11 cellular contexts compared by ENCODE assay signal in the genomic region with DNA sequence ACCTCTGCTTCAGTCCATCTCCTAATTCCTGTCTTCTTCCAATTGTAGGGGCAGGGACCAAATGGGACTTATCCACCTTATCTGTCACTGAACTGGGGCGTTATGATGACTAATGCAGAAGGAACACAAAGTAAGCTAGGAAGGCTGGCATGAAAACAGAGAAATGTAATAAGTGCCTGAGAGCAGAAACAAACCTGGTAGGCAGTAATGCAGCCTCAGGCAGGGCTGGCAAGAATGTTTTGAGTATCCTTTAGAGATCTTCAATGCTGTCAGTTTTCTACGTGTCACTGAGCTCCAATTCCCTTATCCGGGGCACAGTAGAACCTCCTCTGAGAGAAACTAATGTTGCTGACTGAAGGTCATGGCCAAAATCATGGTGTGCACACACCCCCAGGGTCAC.
DNase-seq lines count a peak whose midpoint lies in the region; ATAC-seq and TF ChIP-seq lines count a peak whose summit lies in the region.
"Had no signal": no experiment of that assay in that cellular context is flagged by ENCODE, and none has a peak within 500 bp of the region (broad histone marks: within the 10 kb centered on the region; RNA-seq: fewer than 3 reads in every experiment).

No MANE protein-coding gene starts in this region.

- in situ Hi-C loops in IMR-90 (cut with MboI; ENCODE audit: low sequenced_read_pairs), result no loop called here
- in situ Hi-C loops in GM13976 (cut with MboI; ENCODE audit: low sequenced_read_pairs, unreplicated experiment), result no loop called here

- H3K79me2 ChIP-seq in hepatocyte, result no peaks in the 10 kb centered on the region

- DNase-seq in IMR-90 (peak; percentile 39), amniotic stem cell (lab: John Stamatoyannopoulos, UW) (peak; percentile 38), hepatocyte (ENCODE audit: low spot score) (peak; percentile 40), COLO829 (ENCODE audit: low spot score) (no peak), suprapubic skin (ENCODE audit: low spot score in 2 of 2) (no peak), GM13976 (ENCODE audit: low spot score) (no peak), T-helper 17 cell (no peak)
- DNase-seq: activated CD4-positive, alpha-beta T cell treated with anti-CD3 and anti-CD28 coated beads for 48 hours; heart right ventricle had no signal

- peak overlapping the region in 1 of 2 experiments; percentile 72; a peak in 2 of 4 replicates for H4K8ac ChIP-seq in IMR-90 (ENCODE audit: low read depth in 2 of 2, low read length in 2 of 2)

- 0 out of 2 replicates have a peak overlapping the region, but pooled peaks have one; percentile 37 for H3K14ac ChIP-seq in IMR-90 (replicated peaks; ENCODE audit: low read depth, low read length)

- H2BK15ac ChIP-seq in IMR-90 (ENCODE audit: low read depth, low read length), result no peak overlapping the region

- 0 out of 2 replicates have a peak overlapping the region, but pooled peaks have one; percentile 59 for H2AK5ac ChIP-seq in IMR-90 (ENCODE audit: low read depth, low read length)

- no peak overlapping the region for H3K4me3 ChIP-seq in IMR-90 (ENCODE audit: insufficient read depth, low read depth, low read length)
- no peak overlapping the region for H3K4me3 ChIP-seq in hepatocyte
- H3K4me3 ChIP-seq in suprapubic skin, result no peak overlapping the region
- H3K4me3 ChIP-seq: ascending aorta, heart right ventricle had no signal

- no peak overlapping the region for H3K56ac ChIP-seq in IMR-90 (ENCODE audit: extremely low read depth, insufficient read depth, low read length)

- H2BK120ac ChIP-seq in IMR-90 (ENCODE audit: low read depth, low read length), result peak overlapping the region; percentile 12; the same call in 1 of the 2 replicates

- peak overlapping the region; percentile 35; the same call in 1 of the 2 replicates for H2BK20ac ChIP-seq in IMR-90 (ENCODE audit: low read depth, low read length)

- ATAC-seq in IMR-90 (ENCODE audit: low read depth) (peak; percentile 21; the same call in 1 of the 2 replicates), T-helper 17 cell (no peak)
- no peak for ATAC-seq in stimulated activated memory B cell treated with anti-CD40 and anti-IgM and Interleukin-4, amounts not matched to agents 10 μg/mL and 1 μg/mL and 100 μg/mL, for 72 hours

- H3K27ac Mint-ChIP-seq in stimulated activated memory B cell treated with anti-CD40 and anti-IgM and Interleukin-4, amounts not matched to agents 10 μg/mL and 1 μg/mL and 100 μg/mL, for 72 hours, result peak overlapping the region; percentile 70
- no peak overlapping the region for H3K27ac Mint-ChIP-seq in T-helper 17 cell

- TF ChIP-seq CTCF in IMR-90 (conservative IDR thresholded peaks at IDR 0.05; ENCODE audit: low read depth, low read length), result no peak
- TF ChIP-seq CTCF in hepatocyte (IDR thresholded peaks at IDR 0.05; ENCODE audit: poor library complexity), result no peak
- TF ChIP-seq CTCF in suprapubic skin (IDR thresholded peaks at IDR 0.05), result no peak
- no peak for TF ChIP-seq CTCF in GM13976 (IDR thresholded peaks at IDR 0.05; ENCODE audit: borderline replicate concordance, control extremely low read depth, extremely low read depth, insufficient read depth, missing control alignments)

- H4K20me1 ChIP-seq in IMR-90 (ENCODE audit: insufficient read depth, low read length) (no peaks in the 10 kb centered on the region), hepatocyte (ENCODE audit: insufficient read depth, poor library complexity, severe bottlenecking) (no peaks in the 10 kb centered on the region)

- dilution Hi-C loops in IMR-90 (cut with HindIII; ENCODE audit: low sequenced_read_pairs, unreplicated experiment), result no loop called here

- no peak overlapping the region for H4K5ac ChIP-seq in IMR-90 (ENCODE audit: low read depth, low read length)

- H3K27me3 Mint-ChIP-seq in stimulated activated memory B cell treated with anti-CD40 and anti-IgM and Interleukin-4, amounts not matched to agents 10 μg/mL and 1 μg/mL and 100 μg/mL, for 72 hours, result no peaks in the 10 kb centered on the region
- no peaks in the 10 kb centered on the region for H3K27me3 Mint-ChIP-seq in T-helper 17 cell

- H3K27me3 ChIP-seq in IMR-90 (ENCODE audit: control insufficient read depth, insufficient read depth, low read length) (no peaks in the 10 kb centered on the region), hepatocyte (no peaks in the 10 kb centered on the region), suprapubic skin (no peaks in the 10 kb centered on the region)
- H3K27me3 ChIP-seq: ascending aorta, heart right ventricle had no signal

- POLR2A ChIA-PET in IMR-90 (lab: Charles Lee; ENCODE audit: unreplicated experiment), result no interaction called here

- H3K79me1 ChIP-seq in IMR-90 (ENCODE audit: low read depth in 1 of 2, low read length in 2 of 2), result no peaks in the 10 kb centered on the region

- H3K9me2 ChIP-seq in hepatocyte (replicated peaks; ENCODE audit: insufficient read depth), result no peaks in the 10 kb centered on the region

- H3K4me1 Mint-ChIP-seq in stimulated activated memory B cell treated with anti-CD40 and anti-IgM and Interleukin-4, amounts not matched to agents 10 μg/mL and 1 μg/mL and 100 μg/mL, for 72 hours, result peaks cover 24% of the 10 kb centered on the region
- H3K4me1 Mint-ChIP-seq in T-helper 17 cell, result peaks cover 3% of the 10 kb centered on the region

- TF ChIP-seq EP300 in suprapubic skin (IDR thresholded peaks at IDR 0.05), result no peak

- no CpG with 5 or more reads among the region's 3 CpGs for WGBS in IMR-90 (ENCODE audit: extremely low coverage in 2 of 2, insufficient read length in 1 of 2), 2 experiments
- WGBS in hepatocyte (ENCODE audit: low lambda C conversion rate, missing lambda C conversion rate), result 16% methylated on average over 3 of the region's 3 CpGs
- 59% methylated on average over 3 of the region's 3 CpGs for WGBS in suprapubic skin

- H3K18ac ChIP-seq in IMR-90 (ENCODE audit: low read depth, low read length), result 0 out of 2 replicates have a peak overlapping the region, but pooled peaks have one; percentile 24

- H2AK9ac ChIP-seq in IMR-90 (replicated peaks; ENCODE audit: low read depth, low read length, poor library complexity), result peak overlapping the region; percentile 67

- no TSS peak for BruUV-seq in IMR-90 (replicated peaks; lab: Mats Ljungman, UMichigan)

- H3K23ac ChIP-seq in IMR-90 (ENCODE audit: low read depth, low read length), result no peak overlapping the region

- no peak overlapping the region for H3K9ac ChIP-seq in IMR-90 (ENCODE audit: low read depth, low read length)

- H3K9me3 Mint-ChIP-seq in stimulated activated memory B cell treated with anti-CD40 and anti-IgM and Interleukin-4, amounts not matched to agents 10 μg/mL and 1 μg/mL and 100 μg/mL, for 72 hours, result no peaks in the 10 kb centered on the region

- CTCF ChIA-PET in IMR-90 (lab: Yijun Ruan, JAX), result no interaction called here

- H2AFZ ChIP-seq in IMR-90 (replicated peaks; ENCODE audit: low read length, poor library complexity) (peak overlapping the region; percentile 9), hepatocyte (no peak overlapping the region)

- H3K9me1 ChIP-seq in IMR-90 (ENCODE audit: insufficient read depth, low read length), result no peaks in the 10 kb centered on the region

- H3K4me2 ChIP-seq in IMR-90 (ENCODE audit: low read depth, low read length) (peak overlapping the region; percentile 23), hepatocyte (peak overlapping the region; percentile 23)

- intact Hi-C loops in IMR-90 (cut with micrococcal nuclease), result no loop called here

- peak overlapping the region; percentile 31; the same call in 1 of the 2 replicates for H3K4ac ChIP-seq in IMR-90 (ENCODE audit: low read depth, low read length)

- H3K4me1 ChIP-seq in IMR-90 (ENCODE audit: control insufficient read depth, insufficient read depth, low read length), result peaks cover 17% of the 10 kb centered on the region
- H3K4me1 ChIP-seq in hepatocyte (ENCODE audit: insufficient read depth), result peaks cover 9% of the 10 kb centered on the region
- peaks cover 9% of the 10 kb centered on the region for H3K4me1 ChIP-seq in suprapubic skin
- H3K4me1 ChIP-seq: ascending aorta had no signal

- H3K27ac ChIP-seq in IMR-90 (ENCODE audit: insufficient read depth, low read length) (no peak overlapping the region; the same call in 1 of the 2 replicates), hepatocyte (peak overlapping the region; percentile 71), suprapubic skin (no peak overlapping the region)
- H3K27ac ChIP-seq: ascending aorta had no signal

- H4K91ac ChIP-seq in IMR-90 (ENCODE audit: insufficient read depth, low read depth, low read length), result no peak overlapping the region

- no peaks in the 10 kb centered on the region for H3K36me3 ChIP-seq in IMR-90 (ENCODE audit: control insufficient read depth, insufficient read depth, low read length)
- no peaks in the 10 kb centered on the region for H3K36me3 ChIP-seq in hepatocyte (replicated peaks; ENCODE audit: insufficient read depth, low read depth)
- no peaks in the 10 kb centered on the region for H3K36me3 ChIP-seq in suprapubic skin
- H3K36me3 ChIP-seq: ascending aorta, heart right ventricle had no signal

- H3K9me3 ChIP-seq in IMR-90 (ENCODE audit: control insufficient read depth, insufficient read depth, low read length) (no peaks in the 10 kb centered on the region), hepatocyte (ENCODE audit: low read depth) (no peaks in the 10 kb centered on the region), suprapubic skin (no peaks in the 10 kb centered on the region), T-helper 17 cell (ENCODE audit: control insufficient read depth, low read length, poor library complexity, severe bottlenecking) (no peaks in the 10 kb centered on the region)
- H3K9me3 ChIP-seq: ascending aorta, heart right ventricle had no signal

- H3K36me3 Mint-ChIP-seq in stimulated activated memory B cell treated with anti-CD40 and anti-IgM and Interleukin-4, amounts not matched to agents 10 μg/mL and 1 μg/mL and 100 μg/mL, for 72 hours, result no peaks in the 10 kb centered on the region
- H3K36me3 Mint-ChIP-seq in T-helper 17 cell (ENCODE audit: low read depth), result no peaks in the 10 kb centered on the region

- TF ChIP-seq RAD21 in IMR-90 (IDR thresholded peaks at IDR 0.05; ENCODE audit: low read length), result no peak

- TF ChIP-seq POLR2A in IMR-90 (IDR thresholded peaks at IDR 0.05; ENCODE audit: low read depth, low read length), result no peak
- no peak for TF ChIP-seq POLR2A in suprapubic skin (IDR thresholded peaks at IDR 0.05)

- H2BK5ac ChIP-seq in IMR-90 (ENCODE audit: low read depth, low read length, poor library complexity, severe bottlenecking), result no peak overlapping the region

- no peak overlapping the region for H3K4me3 Mint-ChIP-seq in stimulated activated memory B cell treated with anti-CD40 and anti-IgM and Interleukin-4, amounts not matched to agents 10 μg/mL and 1 μg/mL and 100 μg/mL, for 72 hours
- no peak overlapping the region for H3K4me3 Mint-ChIP-seq in T-helper 17 cell

TF ChIP-seq in IMR-90, 13 proteins besides CTCF, POLR2A, EP300 and RAD21:
- no peak for TF ChIP-seq NFE2L2 (IDR thresholded peaks at IDR 0.05; ENCODE audit: low read depth, low read length)
- TF ChIP-seq FOS (IDR thresholded peaks at IDR 0.05; ENCODE audit: low read depth, low read length), result 0 out of 2 replicates have a peak, but pooled peaks have one; percentile 15
TF ChIP-seq in IMR-90: peak in this region for 1.

Comparison
In these comparisons a context has a peak if more than half of its experiments do, and no peak if none do; other contexts are left out.
1. DNase-seq: peak in IMR-90 (single experiment), amniotic stem cell (single experiment) and hepatocyte (single experiment); none in COLO829 (single experiment), suprapubic skin (0 of 2), GM13976 (single experiment) and T-helper 17 cell (0 of 3).